In the genomic region with DNA sequence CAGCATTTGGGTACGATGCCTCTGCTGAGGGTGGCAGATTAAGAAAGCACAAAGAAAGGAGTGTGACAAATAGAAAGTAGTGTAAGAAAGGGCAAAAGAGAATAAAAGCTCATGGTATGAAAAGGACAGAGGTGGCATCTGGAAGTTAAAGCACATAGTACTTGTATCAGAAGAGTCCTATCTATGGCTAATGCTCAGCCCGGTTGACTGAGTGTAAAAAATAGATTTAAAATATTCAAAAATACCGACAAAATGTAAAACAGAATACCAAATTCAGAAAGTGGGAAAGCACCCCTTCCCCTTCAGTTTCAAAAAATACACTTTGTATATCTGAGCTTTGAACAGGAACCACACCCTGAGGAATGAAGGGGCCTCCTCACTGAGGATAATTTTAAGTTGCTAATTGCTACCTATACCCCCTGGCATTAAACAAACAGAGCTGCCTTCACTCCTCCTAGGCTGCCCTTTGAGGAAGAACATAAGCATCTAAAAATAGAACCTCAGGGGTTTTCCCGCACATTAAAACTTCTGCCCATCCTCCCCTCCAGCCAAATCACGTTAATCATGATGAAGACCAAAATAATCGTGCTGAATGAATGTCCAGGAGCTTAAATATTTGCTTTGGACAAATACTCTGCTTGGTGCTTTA, we compare ENCODE assay signal across 18 cellular contexts. TPM values are rescaled to one million over a fixed set of nuclear protein-coding genes. Genes with fewer than 3 reads are reported as not detected.
DNase-seq lines count a peak whose midpoint lies in the region; ATAC-seq and TF ChIP-seq lines count a peak whose summit lies in the region.
"Had no signal": no experiment of that assay in that cellular context is flagged by ENCODE, and none has a peak within 500 bp of the region (broad histone marks: within the 10 kb centered on the region; RNA-seq: fewer than 3 reads in every experiment).

No MANE protein-coding gene starts in this region.

- H3K4me3 ChIP-seq in astrocyte of the spinal cord (ENCODE audit: low read depth, low read length): no peak overlapping the region
- H3K4me3 ChIP-seq: prostate gland had no signal

- H3K9me3 Mint-ChIP-seq in activated naive CD4-positive, alpha-beta T cell treated with anti-CD3 and anti-CD28 coated beads, Interleukin-2, amount 10 ng/mL, durations not matched to agents 7 days and 5 days: no peaks in the 10 kb centered on the region
- H3K9me3 Mint-ChIP-seq: activated CD8-positive, alpha-beta T cell treated with anti-CD3 and anti-CD28 coated beads for 36 hours; activated naive CD8-positive, alpha-beta T cell treated with anti-CD3 and anti-CD28 coated beads, Interleukin-2, amount 50 U/mL, for 24 hours; activated T-helper 1 cell treated with anti-CD3 and anti-CD28 coated beads, Interleukin-12 subunit alpha, Interleukin-12 subunit beta, Interleukin-2, Interleukin-4 antibody, amounts not matched to agents 30 ng/mL and 10 ng/mL and 1 ng/mL, durations not matched to agents 14 hours and 24 hours and 36 hours; endodermal cell had no signal

- peaks cover 12% of the 10 kb centered on the region for H3K4me1 Mint-ChIP-seq in activated naive CD4-positive, alpha-beta T cell treated with anti-CD3 and anti-CD28 coated beads, Interleukin-2, amount 10 ng/mL, durations not matched to agents 7 days and 5 days

- TF ChIP-seq POLR2A in GM18505 (IDR thresholded peaks at IDR 0.05; ENCODE audit: borderline replicate concordance, extremely low read depth, insufficient read depth, insufficient read length): no peak

- no peak for TF ChIP-seq CTCF in astrocyte of the spinal cord (IDR thresholded peaks at IDR 0.05; ENCODE audit: low read depth, low read length)

- H3K27ac Mint-ChIP-seq in activated naive CD4-positive, alpha-beta T cell treated with anti-CD3 and anti-CD28 coated beads, Interleukin-2, amount 10 ng/mL, durations not matched to agents 7 days and 5 days: no peak overlapping the region
- H3K27ac Mint-ChIP-seq: activated CD8-positive, alpha-beta T cell treated with anti-CD3 and anti-CD28 coated beads for 36 hours; activated naive CD8-positive, alpha-beta T cell treated with anti-CD3 and anti-CD28 coated beads, Interleukin-2, amount 50 U/mL, for 24 hours; activated T-helper 1 cell treated with anti-CD3 and anti-CD28 coated beads, Interleukin-12 subunit alpha, Interleukin-12 subunit beta, Interleukin-2, Interleukin-4 antibody, amounts not matched to agents 30 ng/mL and 10 ng/mL and 1 ng/mL, durations not matched to agents 14 hours and 24 hours and 36 hours; endodermal cell had no signal

- H3K4me3 Mint-ChIP-seq in activated naive CD4-positive, alpha-beta T cell treated with anti-CD3 and anti-CD28 coated beads, Interleukin-2, amount 10 ng/mL, durations not matched to agents 7 days and 5 days: no peak overlapping the region
- H3K4me3 Mint-ChIP-seq: activated CD8-positive, alpha-beta T cell treated with anti-CD3 and anti-CD28 coated beads for 36 hours; activated naive CD8-positive, alpha-beta T cell treated with anti-CD3 and anti-CD28 coated beads, Interleukin-2, amount 50 U/mL, for 24 hours; activated T-helper 1 cell treated with anti-CD3 and anti-CD28 coated beads, Interleukin-12 subunit alpha, Interleukin-12 subunit beta, Interleukin-2, Interleukin-4 antibody, amounts not matched to agents 30 ng/mL and 10 ng/mL and 1 ng/mL, durations not matched to agents 14 hours and 24 hours and 36 hours; endodermal cell had no signal

- no peaks in the 10 kb centered on the region for H3K36me3 Mint-ChIP-seq in activated naive CD4-positive, alpha-beta T cell treated with anti-CD3 and anti-CD28 coated beads, Interleukin-2, amount 10 ng/mL, durations not matched to agents 7 days and 5 days
- H3K36me3 Mint-ChIP-seq: CD14-positive monocyte; naive thymus-derived CD8-positive, alpha-beta T cell had no signal

- DNase-seq in NCI-H2081 (lab: John Stamatoyannopoulos, UW) (peak; percentile 44 to 53), NCI-H2081 treated with DMSO at 0.1 percent for 48 hours (lab: John Stamatoyannopoulos, UW) (no peak), NAMALWA (ENCODE audit: low spot score) (peak; percentile 56), astrocyte of the spinal cord (ENCODE audit: low read depth, low spot score) (peak; percentile 13), renal cortical epithelial cell (ENCODE audit: low read depth) (peak; percentile 2), T-helper 9 cell (no peak)
- no peak for DNase-seq in activated naive CD4-positive, alpha-beta T cell treated with anti-CD3 and anti-CD28 coated beads, Interleukin-2, amount 10 ng/mL, durations not matched to agents 7 days and 5 days
- DNase-seq: activated CD8-positive, alpha-beta T cell treated with anti-CD3 and anti-CD28 coated beads for 36 hours; activated naive CD8-positive, alpha-beta T cell treated with anti-CD3 and anti-CD28 coated beads, Interleukin-2, amount 50 U/mL, for 24 hours; EL; endodermal cell; HCEC 1CT; naive thymus-derived CD8-positive, alpha-beta T cell; SK-N-SH had no signal

- ATAC-seq in GM18505 (IDR thresholded peaks at IDR 0.05; ENCODE audit: unreplicated experiment): no peak
- ATAC-seq: activated naive CD8-positive, alpha-beta T cell treated with anti-CD3 and anti-CD28 coated beads, Interleukin-2, amount 50 U/mL, for 24 hours had no signal

- H3K27me3 Mint-ChIP-seq in activated naive CD4-positive, alpha-beta T cell treated with anti-CD3 and anti-CD28 coated beads, Interleukin-2, amount 10 ng/mL, durations not matched to agents 7 days and 5 days: peaks cover 12% of the 10 kb centered on the region
- H3K27me3 Mint-ChIP-seq: activated CD8-positive, alpha-beta T cell treated with anti-CD3 and anti-CD28 coated beads for 36 hours; activated naive CD8-positive, alpha-beta T cell treated with anti-CD3 and anti-CD28 coated beads, Interleukin-2, amount 50 U/mL, for 24 hours; naive thymus-derived CD8-positive, alpha-beta T cell had no signal

- in situ Hi-C loops in astrocyte of the spinal cord (cut with HindIII; ENCODE audit: low sequenced_read_pairs): no loop called here

- CTCF ChIA-PET in activated naive CD4-positive, alpha-beta T cell treated with anti-CD3 and anti-CD28 coated beads, Interleukin-2, amount 10 ng/mL, durations not matched to agents 7 days and 5 days (lab: Charles Lee): interaction anchor here (0.8 to 2.2 kb wide), 23 partner anchors 8 to 824 kb away, joined by 3 to 24 read pairs (median 3); no protein-coding TSS in a partner anchor

RNA-seq across cellular contexts. Expression of a gene that starts 43.3 kb away (rescaled TPM):
- total RNA-seq in renal cortical epithelial cell: not detected in 2 replicates
- total RNA-seq: activated CD8-positive, alpha-beta T cell treated with anti-CD3 and anti-CD28 coated beads for 36 hours; activated T-helper 1 cell treated with anti-CD3 and anti-CD28 coated beads, Interleukin-12 subunit alpha, Interleukin-12 subunit beta, Interleukin-2, Interleukin-4 antibody, amounts not matched to agents 30 ng/mL and 10 ng/mL and 1 ng/mL, durations not matched to agents 14 hours and 24 hours and 36 hours; endodermal cell; naive thymus-derived CD8-positive, alpha-beta T cell had no signal

Comparison
In these comparisons a context has a peak if more than half of its experiments do, and no peak if none do; other contexts are left out.
1. DNase-seq: peak in NCI-H2081 (2 of 2), NAMALWA (single experiment), astrocyte of the spinal cord (single experiment) and renal cortical epithelial cell (single experiment); none in NCI-H2081 treated with DMSO at 0.1 percent for 48 hours (single experiment), activated naive CD4-positive, alpha-beta T cell treated with anti-CD3 and anti-CD28 coated beads, Interleukin-2, amount 10 ng/mL, durations not matched to agents 7 days and 5 days (single experiment) and T-helper 9 cell (single experiment).